ENCODE assay signal across 12 cellular contexts in the genomic region with DNA sequence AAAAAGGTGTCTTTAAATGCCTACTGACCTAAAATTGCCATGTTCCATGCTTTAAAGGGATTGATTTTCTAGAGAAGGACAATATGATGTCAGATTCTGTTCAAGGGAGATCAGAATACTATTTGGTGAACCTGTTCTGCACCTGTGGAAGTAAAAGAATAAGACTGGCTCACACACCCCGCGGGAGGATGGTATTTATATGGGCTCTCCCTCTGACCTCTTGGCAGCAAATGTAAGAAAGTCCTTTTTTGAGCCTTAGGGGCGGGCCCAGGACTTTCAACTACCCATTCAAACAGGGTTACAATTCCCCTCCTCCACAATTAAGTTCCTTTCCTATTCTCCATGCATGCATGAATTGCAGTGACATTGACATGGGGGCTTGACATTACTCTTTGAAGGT. TPM values are rescaled to one million over a fixed set of nuclear protein-coding genes. Genes with fewer than 3 reads are reported as not detected.
"Had no signal": no experiment of that assay in that cellular context is flagged by ENCODE, and none has a peak within 500 bp of the region (broad histone marks: within the 10 kb centered on the region; RNA-seq: fewer than 3 reads in every experiment).

No MANE protein-coding gene starts in this region.

- H3K27me3 ChIP-seq: body of pancreas, tibial nerve, vagina had no signal

- H3K27ac ChIP-seq: body of pancreas, parathyroid adenoma, tibial nerve, vagina, WERI-Rb-1 had no signal

- H3K9ac ChIP-seq: parathyroid adenoma had no signal

- ATAC-seq: body of pancreas, T-cell had no signal

- H3K4me2 ChIP-seq: smooth muscle cell had no signal

- H3K9me3 ChIP-seq: body of pancreas, tibial nerve, vagina had no signal

- H2AFZ ChIP-seq: parathyroid adenoma had no signal

- DNase-seq: activated CD4-positive, alpha-beta T cell treated with anti-CD3 and anti-CD28 coated beads, Interleukin-2, amount 50 U/mL, for 1 hour; activated T-cell treated with anti-CD3 and anti-CD28 coated beads, Interleukin-2, amount 50 U/mL, for 1 hour; amniotic stem cell; body of pancreas; dermis blood vessel endothelial cell; hippocampal formation; T-cell; WERI-Rb-1 had no signal

- H3K4me3 ChIP-seq: body of pancreas, smooth muscle cell, tibial nerve, vagina had no signal

- H3K36me3 ChIP-seq: vagina had no signal

RNA-seq across cellular contexts. Expression of a gene that starts 55.5 kb away (rescaled TPM):
- total RNA-seq: body of pancreas, tibial nerve had no signal
